ENCODE assay signal across 2 cellular contexts in the genomic region with DNA sequence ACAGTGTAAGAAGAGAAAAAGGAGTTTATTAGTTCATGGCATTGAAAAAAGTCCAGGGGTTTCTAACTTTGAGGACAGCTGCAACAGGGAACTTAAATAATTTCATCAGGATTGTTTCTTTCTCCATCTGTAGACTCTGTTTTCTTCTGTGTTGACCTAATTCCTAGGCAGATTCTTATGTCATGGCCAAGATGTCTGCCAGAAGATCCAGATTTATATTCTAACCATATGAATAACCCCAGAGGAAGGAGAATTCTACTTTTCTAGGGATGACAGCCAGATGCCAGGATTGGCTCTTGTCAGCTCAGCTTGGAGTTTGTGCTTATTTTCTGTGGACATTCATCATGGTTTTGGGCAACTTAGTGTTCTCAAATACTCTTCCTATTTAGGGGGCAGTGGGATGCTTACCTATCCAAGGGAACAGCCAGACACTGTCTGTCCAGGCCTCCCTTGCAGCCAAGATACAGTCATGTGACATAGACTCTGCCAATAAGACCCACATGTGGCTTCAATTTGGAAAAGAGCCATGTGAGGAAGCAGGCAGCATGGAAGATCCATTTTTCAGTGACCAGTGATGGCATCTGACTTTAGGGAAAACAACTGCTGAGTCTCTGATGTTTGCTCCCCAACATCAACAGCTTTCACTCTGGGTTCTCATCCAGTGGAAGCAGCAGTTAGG.
TF ChIP-seq lines count a peak whose summit lies in the region.

No MANE protein-coding gene starts in this region.

TF ChIP-seq in SK-N-SH treated with all-trans-retinoic acid at 6 μM for 48 hours, 23 proteins besides CTCF, POLR2A, EP300 and RAD21:
- no peak for TF ChIP-seq ARNTL (CRISPR knock-in tag; IDR thresholded peaks at IDR 0.05; ENCODE audit: borderline replicate concordance, low read depth)
- TF ChIP-seq TCF4 (CRISPR knock-in tag; IDR thresholded peaks at IDR 0.05; ENCODE audit: borderline replicate concordance), result peak; percentile 40; the same call in 1 of the 2 replicates
TF ChIP-seq in SK-N-SH treated with all-trans-retinoic acid at 6 μM for 48 hours: peak in this region for 1.

TF ChIP-seq in HepG2, 621 proteins besides CTCF, POLR2A, EP300 and RAD21:
- TF ChIP-seq, protein P1, sequence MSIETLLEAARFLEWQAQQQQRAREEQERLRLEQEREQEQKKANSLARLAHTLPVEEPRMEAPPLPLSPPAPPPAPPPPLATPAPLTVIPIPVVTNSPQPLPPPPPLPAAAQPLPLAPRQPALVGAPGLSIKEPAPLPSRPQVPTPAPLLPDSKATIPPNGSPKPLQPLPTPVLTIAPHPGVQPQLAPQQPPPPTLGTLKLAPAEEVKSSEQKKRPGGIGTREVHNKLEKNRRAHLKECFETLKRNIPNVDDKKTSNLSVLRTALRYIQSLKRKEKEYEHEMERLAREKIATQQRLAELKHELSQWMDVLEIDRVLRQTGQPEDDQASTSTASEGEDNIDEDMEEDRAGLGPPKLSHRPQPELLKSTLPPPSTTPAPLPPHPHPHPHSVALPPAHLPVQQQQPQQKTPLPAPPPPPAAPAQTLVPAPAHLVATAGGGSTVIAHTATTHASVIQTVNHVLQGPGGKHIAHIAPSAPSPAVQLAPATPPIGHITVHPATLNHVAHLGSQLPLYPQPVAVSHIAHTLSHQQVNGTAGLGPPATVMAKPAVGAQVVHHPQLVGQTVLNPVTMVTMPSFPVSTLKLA (IDR thresholded peaks at IDR 0.05), result peak; percentile 49; the same call in 1 of the 2 replicates
- TF ChIP-seq ZNF550 (CRISPR knock-in tag; IDR thresholded peaks at IDR 0.05; ENCODE audit: borderline replicate concordance), result no peak
